Comparison of ENCODE assay signal across 8 cellular contexts in genomic region chr15:41417812-41418211, GRCh38. TPM values are rescaled to one million over a fixed set of nuclear protein-coding genes. Genes with fewer than 3 reads are reported as not detected.
A peak's percentile ranks its signal among the peaks of the same experiment; 100 is the strongest.
DNase-seq lines count a peak whose midpoint lies in the region; ATAC-seq and TF ChIP-seq lines count a peak whose summit lies in the region.

No MANE protein-coding gene starts in this region.

- WGBS in endodermal cell (ENCODE audit: insufficient coverage in 1 of 2, insufficient read length in 1 of 2), 2 experiments = 13 to 25% methylated on average over 4 to 6 of the region's 6 CpGs
- no CpG with 5 or more reads among the region's 6 CpGs for WGBS in neuronal stem cell (ENCODE audit: extremely low coverage in 2 of 2, insufficient read length in 2 of 2, insufficient replicate concordance in 1 of 2), 2 donors

- peak overlapping the region; percentile 84 for H3K9ac ChIP-seq in NT2/D1 (ENCODE audit: insufficient read length, low read depth)
- H3K9ac ChIP-seq in endodermal cell (ENCODE audit: extremely low read depth, low read length, poor library complexity, severe bottlenecking) = peak overlapping the region; percentile 87
- peak overlapping the region; percentile 98 for H3K9ac ChIP-seq in neuronal stem cell (ENCODE audit: low read depth, low read length, poor library complexity)

- TF ChIP-seq CTCF in endodermal cell (conservative IDR thresholded peaks at IDR 0.05) = no peak

- no peak overlapping the region for H3K14ac ChIP-seq in neuronal stem cell (ENCODE audit: low read length)

- H3K23ac ChIP-seq in neuronal stem cell (ENCODE audit: low read depth, low read length, poor library complexity) = no peak overlapping the region

- H3K4me1 ChIP-seq in NT2/D1 (ENCODE audit: insufficient read depth, insufficient read length) (no peaks in the 10 kb centered on the region), endodermal cell (ENCODE audit: control insufficient read depth, insufficient read depth, low read length) (no peaks in the 10 kb centered on the region), neuronal stem cell (ENCODE audit: control insufficient read depth in 2 of 2, insufficient read depth in 1 of 2, low read depth in 1 of 2, low read length in 2 of 2) (no peaks in the 10 kb centered on the region)

- H3K36me3 Mint-ChIP-seq in endodermal cell (ENCODE audit: low read depth) = peaks cover 3% of the 10 kb centered on the region

- DNase-seq in NT2/D1 (ENCODE audit: low read depth, low spot score) (no peak), endodermal cell (no peak), neuronal stem cell (ENCODE audit: low spot score) (peak; percentile 14), EL (no peak), Ammon's horn (ENCODE audit: low spot score) (no peak), HK-2 (ENCODE audit: unreplicated experiment) (no peak)

- no peak overlapping the region for H2BK15ac ChIP-seq in neuronal stem cell (ENCODE audit: low read length)

- H3K27ac ChIP-seq in endodermal cell (ENCODE audit: low read depth, low read length) (no peak overlapping the region), neuronal stem cell (replicated peaks; ENCODE audit: low read length) (no peak overlapping the region)

- H3K36me3 ChIP-seq in NT2/D1 (ENCODE audit: insufficient read depth, insufficient read length, low read length) (no peaks in the 10 kb centered on the region), endodermal cell (ENCODE audit: control insufficient read depth, insufficient read depth, low read length) (peaks cover 5% of the 10 kb centered on the region), neuronal stem cell (replicated peaks in 1 of 2; ENCODE audit: control insufficient read depth in 2 of 2, insufficient read depth in 2 of 2, low read length in 2 of 2) (peaks cover 0 to 6% of the 10 kb centered on the region in 2 donors)

- H3K27me3 ChIP-seq in NT2/D1 (ENCODE audit: insufficient read depth, insufficient read length) (no peaks in the 10 kb centered on the region), endodermal cell (ENCODE audit: control insufficient read depth, insufficient read depth, low read length, poor library complexity, severe bottlenecking) (no peaks in the 10 kb centered on the region), neuronal stem cell (ENCODE audit: control insufficient read depth in 3 of 3, insufficient read depth in 3 of 3, low read depth in 1 of 3, low read length in 3 of 3) (no peaks in the 10 kb centered on the region)

- H2AK5ac ChIP-seq in neuronal stem cell (ENCODE audit: low read depth, low read length) = no peak overlapping the region

- H3K27me3 Mint-ChIP-seq in endodermal cell (ENCODE audit: insufficient read depth) = no peaks in the 10 kb centered on the region

- peak overlapping the region; percentile 95 for H3K4me3 Mint-ChIP-seq in endodermal cell

- H2BK5ac ChIP-seq in neuronal stem cell (ENCODE audit: low read length) = no peak overlapping the region

- peaks cover 17% of the 10 kb centered on the region for H3K4me1 Mint-ChIP-seq in endodermal cell

- H3K4me3 ChIP-seq in NT2/D1 (ENCODE audit: insufficient read length, low read depth) = peak overlapping the region; percentile 89
- peak overlapping the region; percentile 96 for H3K4me3 ChIP-seq in endodermal cell (ENCODE audit: low read length)
- peak overlapping the region; percentile 59 to 99 for H3K4me3 ChIP-seq in neuronal stem cell (ENCODE audit: low read length in 2 of 2)

- H3K79me1 ChIP-seq in neuronal stem cell (ENCODE audit: low read depth, low read length) = peaks cover 6% of the 10 kb centered on the region

- H2BK12ac ChIP-seq in neuronal stem cell (ENCODE audit: low read length) = no peak overlapping the region

- peak; percentile 18 for ATAC-seq in GM18517 (IDR thresholded peaks at IDR 0.05; ENCODE audit: unreplicated experiment)
- ATAC-seq in HG03045 (IDR thresholded peaks at IDR 0.05; ENCODE audit: unreplicated experiment) = no peak

- no peak overlapping the region for H2BK120ac ChIP-seq in neuronal stem cell (ENCODE audit: low read depth, low read length)

- H3K4me2 ChIP-seq in neuronal stem cell (ENCODE audit: insufficient read depth, low read length, poor library complexity, severe bottlenecking) = peak overlapping the region; percentile 62

- no peak overlapping the region for H4K91ac ChIP-seq in neuronal stem cell (ENCODE audit: low read depth, low read length, poor library complexity)

- H3K4ac ChIP-seq in neuronal stem cell (ENCODE audit: low read length) = no peak overlapping the region

- no peak overlapping the region for H4K8ac ChIP-seq in neuronal stem cell (ENCODE audit: low read depth, low read length)

- no peak overlapping the region for H3K18ac ChIP-seq in neuronal stem cell (ENCODE audit: low read length)

- no peaks in the 10 kb centered on the region for H3K9me3 Mint-ChIP-seq in endodermal cell

- H2AFZ ChIP-seq in neuronal stem cell (ENCODE audit: low read length) = peak overlapping the region; percentile 99

- H3K27ac Mint-ChIP-seq in endodermal cell = peak overlapping the region; percentile 95

- H3K9me3 ChIP-seq in NT2/D1 (ENCODE audit: insufficient read depth, low read length) (no peaks in the 10 kb centered on the region), endodermal cell (ENCODE audit: control insufficient read depth, low read length) (no peaks in the 10 kb centered on the region), neuronal stem cell (replicated peaks in 1 of 2; ENCODE audit: control insufficient read depth in 2 of 2, insufficient read depth in 1 of 2, low read depth in 1 of 2, low read length in 2 of 2) (no peaks in the 10 kb centered on the region)

RNA-seq across cellular contexts. Expression of gene RTF1, which starts 0.9 kb away (rescaled TPM):
- 10 to 100 TPM; 48.6 to 66.3 TPM for total RNA-seq in endodermal cell
- 59.4 TPM for polyA plus RNA-seq in endodermal cell (2013, experiment 1 of 2)
- 68.7 TPM for polyA plus RNA-seq in endodermal cell (2013, experiment 2 of 2)
- 66.2 TPM for polyA plus RNA-seq in neuronal stem cell (2013, experiment 1 of 2)
- polyA plus RNA-seq in neuronal stem cell (2013, experiment 2 of 2) = 68.7 TPM

RNA-seq across cellular contexts. Expression of gene NDUFAF1, which starts 15.5 kb away (rescaled TPM):
- 10 to 100 TPM; 17.1 to 17.7 TPM for total RNA-seq in endodermal cell
- 20.2 TPM for polyA plus RNA-seq in endodermal cell (2013, experiment 1 of 2)
- polyA plus RNA-seq in endodermal cell (2013, experiment 2 of 2) = 14.4 TPM
- polyA plus RNA-seq in neuronal stem cell (2013, experiment 1 of 2) = 14.2 TPM
- polyA plus RNA-seq in neuronal stem cell (2013, experiment 2 of 2) = 14.2 TPM
